Comparison of ENCODE assay signal across 1 cellular context in the genomic region with DNA sequence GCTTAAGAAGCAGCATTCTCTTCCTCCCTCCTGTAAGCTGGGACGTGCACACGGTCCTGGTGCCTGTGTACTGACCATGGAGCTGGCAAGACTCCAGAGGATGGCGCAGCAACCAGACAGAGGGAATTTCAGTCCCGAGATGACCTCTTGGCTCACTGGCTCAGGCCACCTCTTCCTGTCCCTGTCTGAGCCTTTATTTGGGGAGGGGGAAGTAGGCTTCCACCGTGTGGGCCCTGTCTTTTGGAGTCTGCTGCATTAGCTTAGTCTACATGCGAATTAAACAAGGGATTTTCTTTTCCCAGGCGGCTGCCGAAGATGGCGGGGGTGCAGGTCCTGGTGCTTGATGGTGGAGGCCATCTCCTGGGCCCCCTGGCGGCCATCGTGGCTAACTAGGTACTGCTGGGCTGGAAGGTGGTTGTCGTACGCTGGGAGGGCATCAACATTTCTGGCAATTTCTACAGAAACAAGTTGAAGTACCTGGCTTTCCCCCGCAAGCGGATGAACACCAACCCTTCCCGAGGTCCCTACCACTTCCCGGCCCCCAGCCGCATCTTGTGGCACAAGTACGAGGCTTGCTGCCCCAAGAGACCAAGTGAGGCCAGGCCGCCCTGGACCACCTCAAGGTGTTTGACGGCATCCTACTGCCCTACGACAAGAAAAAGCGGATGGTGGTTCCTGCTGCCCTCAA.
TF ChIP-seq lines count a peak whose summit lies in the region.

No MANE protein-coding gene starts in this region.

TF ChIP-seq in HCT116, 20 proteins besides CTCF, POLR2A, EP300 and RAD21:
- TF ChIP-seq ZFX (IDR thresholded peaks at IDR 0.05): no peak
- TF ChIP-seq, protein P1, sequence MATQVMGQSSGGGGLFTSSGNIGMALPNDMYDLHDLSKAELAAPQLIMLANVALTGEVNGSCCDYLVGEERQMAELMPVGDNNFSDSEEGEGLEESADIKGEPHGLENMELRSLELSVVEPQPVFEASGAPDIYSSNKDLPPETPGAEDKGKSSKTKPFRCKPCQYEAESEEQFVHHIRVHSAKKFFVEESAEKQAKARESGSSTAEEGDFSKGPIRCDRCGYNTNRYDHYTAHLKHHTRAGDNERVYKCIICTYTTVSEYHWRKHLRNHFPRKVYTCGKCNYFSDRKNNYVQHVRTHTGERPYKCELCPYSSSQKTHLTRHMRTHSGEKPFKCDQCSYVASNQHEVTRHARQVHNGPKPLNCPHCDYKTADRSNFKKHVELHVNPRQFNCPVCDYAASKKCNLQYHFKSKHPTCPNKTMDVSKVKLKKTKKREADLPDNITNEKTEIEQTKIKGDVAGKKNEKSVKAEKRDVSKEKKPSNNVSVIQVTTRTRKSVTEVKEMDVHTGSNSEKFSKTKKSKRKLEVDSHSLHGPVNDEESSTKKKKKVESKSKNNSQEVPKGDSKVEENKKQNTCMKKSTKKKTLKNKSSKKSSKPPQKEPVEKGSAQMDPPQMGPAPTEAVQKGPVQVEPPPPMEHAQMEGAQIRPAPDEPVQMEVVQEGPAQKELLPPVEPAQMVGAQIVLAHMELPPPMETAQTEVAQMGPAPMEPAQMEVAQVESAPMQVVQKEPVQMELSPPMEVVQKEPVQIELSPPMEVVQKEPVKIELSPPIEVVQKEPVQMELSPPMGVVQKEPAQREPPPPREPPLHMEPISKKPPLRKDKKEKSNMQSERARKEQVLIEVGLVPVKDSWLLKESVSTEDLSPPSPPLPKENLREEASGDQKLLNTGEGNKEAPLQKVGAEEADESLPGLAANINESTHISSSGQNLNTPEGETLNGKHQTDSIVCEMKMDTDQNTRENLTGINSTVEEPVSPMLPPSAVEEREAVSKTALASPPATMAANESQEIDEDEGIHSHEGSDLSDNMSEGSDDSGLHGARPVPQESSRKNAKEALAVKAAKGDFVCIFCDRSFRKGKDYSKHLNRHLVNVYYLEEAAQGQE (IDR thresholded peaks at IDR 0.05; ENCODE audit: low read depth): no peak
